Comparison of ENCODE assay signal across 8 cellular contexts in genomic region chr5:78984611-78985406, GRCh38. TPM values are rescaled to one million over a fixed set of nuclear protein-coding genes. Genes with fewer than 3 reads are reported as not detected.
A peak's percentile ranks its signal among the peaks of the same experiment; 100 is the strongest.
DNase-seq lines count a peak whose midpoint lies in the region; ATAC-seq and TF ChIP-seq lines count a peak whose summit lies in the region.

TSS of gene ARSB (minus strand) at chr5:78985310. CDS start at chr5:78985248, 62 bp downstream.

- H3K27me3 ChIP-seq in BJ (ENCODE audit: control insufficient read depth, insufficient read depth, low read length), result no peaks in the 10 kb centered on the region

- H3K4me3 ChIP-seq in BJ (ENCODE audit: low read depth, low read length), result peak within 1 kb of the TSS; percentile 72

- H3K4me1 Mint-ChIP-seq in activated CD4-positive, alpha-beta T cell treated with anti-CD3 and anti-CD28 coated beads, Interleukin-2, amount 10 ng/mL, durations not matched to agents 7 days and 5 days, result peaks cover 43% of the 10 kb centered on the region

- POLR2A ChIA-PET in BJ (lab: Charles Lee), result no interaction called here
- POLR2A ChIA-PET in activated CD4-positive, alpha-beta T cell treated with anti-CD3 and anti-CD28 coated beads, Interleukin-2, amount 10 ng/mL, durations not matched to agents 7 days and 5 days (lab: Charles Lee), result no interaction called here

- H3K4me3 Mint-ChIP-seq in activated CD4-positive, alpha-beta T cell treated with anti-CD3 and anti-CD28 coated beads, Interleukin-2, amount 10 ng/mL, durations not matched to agents 7 days and 5 days, result peak within 1 kb of the TSS; percentile 90

- peak; percentile 59; the same call in 1 of the 2 replicates for TF ChIP-seq CTCF in BJ (IDR thresholded peaks at IDR 0.05; ENCODE audit: insufficient read depth, low read depth, low read length)

- peak within 1 kb of the TSS; percentile 95 for H3K27ac Mint-ChIP-seq in activated CD4-positive, alpha-beta T cell treated with anti-CD3 and anti-CD28 coated beads, Interleukin-2, amount 10 ng/mL, durations not matched to agents 7 days and 5 days

- no peaks in the 10 kb centered on the region for H3K27me3 Mint-ChIP-seq in activated CD4-positive, alpha-beta T cell treated with anti-CD3 and anti-CD28 coated beads, Interleukin-2, amount 10 ng/mL, durations not matched to agents 7 days and 5 days

- ATAC-seq in HG03457 (IDR thresholded peaks at IDR 0.05; ENCODE audit: unreplicated experiment), result peak; percentile 41
- ATAC-seq in left lobe of liver, result peak; percentile 75

- DNase-seq in BJ (ENCODE audit: low read depth), result peak; percentile 44
- DNase-seq in GM19240 (ENCODE audit: insufficient read length, low spot score), result peak; percentile 60
- DNase-seq in NCI-H524 treated with DMSO at 0.1 percent for 48 hours (lab: John Stamatoyannopoulos, UW), result peak; percentile 54
- DNase-seq in activated CD4-positive, alpha-beta T cell treated with anti-CD3 and anti-CD28 coated beads, Interleukin-2, amount 10 ng/mL, durations not matched to agents 7 days and 5 days, result peak; percentile 77
- DNase-seq in cortex of kidney (lab: John Stamatoyannopoulos, UW), result peak; percentile 47
- peak; percentile 92 for DNase-seq in left lobe of liver (ENCODE audit: low spot score)
- DNase-seq in stimulated activated CD4-positive, alpha-beta T cell treated with anti-CD3 and anti-CD28 coated beads, Interleukin-2, amount 100 ng/mL, for 48 hours, result peak; percentile 69 to 74

- CTCF ChIA-PET in BJ (lab: Yijun Ruan, JAX), result interaction anchor here (0.6 to 7.7 kb wide), 6 partner anchors 10 to 515 kb away, joined by 3 to 65 read pairs (median 8); no protein-coding TSS in a partner anchor
- CTCF ChIA-PET in activated CD4-positive, alpha-beta T cell treated with anti-CD3 and anti-CD28 coated beads, Interleukin-2, amount 10 ng/mL, durations not matched to agents 7 days and 5 days (lab: Charles Lee), result interaction anchor here (0.5 to 1.7 kb wide), 3 partner anchors 13 to 1273 kb away, joined by 3 to 6 read pairs (median 4); no protein-coding TSS in a partner anchor

- no peaks in the 10 kb centered on the region for H3K9me3 Mint-ChIP-seq in activated CD4-positive, alpha-beta T cell treated with anti-CD3 and anti-CD28 coated beads, Interleukin-2, amount 10 ng/mL, durations not matched to agents 7 days and 5 days

- H3K36me3 Mint-ChIP-seq in activated CD4-positive, alpha-beta T cell treated with anti-CD3 and anti-CD28 coated beads, Interleukin-2, amount 10 ng/mL, durations not matched to agents 7 days and 5 days (ENCODE audit: low read depth), result peaks cover under 1% of the 10 kb centered on the region

- no peaks in the 10 kb centered on the region for H3K36me3 ChIP-seq in BJ (ENCODE audit: control insufficient read depth, insufficient read depth, low read length)

RNA-seq across cellular contexts. Expression of gene ARSB, which starts in this region (rescaled TPM):
- polyA plus RNA-seq in BJ (2011; rRNA removed), result 26.7 and 27.7 TPM in 2 replicates
- polyA minus RNA-seq in BJ (2011; rRNA and poly(A)+ RNA removed), result 12.1 and 14.4 TPM in 2 replicates
- 10 to 100 TPM; 10.4 to 11.5 TPM for total RNA-seq in activated CD4-positive, alpha-beta T cell treated with anti-CD3 and anti-CD28 coated beads, Interleukin-2, amount 10 ng/mL, durations not matched to agents 7 days and 5 days
- 10.3 TPM for total RNA-seq in left lobe of liver

Comparison
In these comparisons a context has a peak if more than half of its experiments do, and no peak if none do; other contexts are left out.
1. Peak in every context shown above with its lines: DNase-seq, ATAC-seq and H3K4me3 ChIP-seq.